Comparison of ENCODE assay signal across 8 cellular contexts in the genomic region with DNA sequence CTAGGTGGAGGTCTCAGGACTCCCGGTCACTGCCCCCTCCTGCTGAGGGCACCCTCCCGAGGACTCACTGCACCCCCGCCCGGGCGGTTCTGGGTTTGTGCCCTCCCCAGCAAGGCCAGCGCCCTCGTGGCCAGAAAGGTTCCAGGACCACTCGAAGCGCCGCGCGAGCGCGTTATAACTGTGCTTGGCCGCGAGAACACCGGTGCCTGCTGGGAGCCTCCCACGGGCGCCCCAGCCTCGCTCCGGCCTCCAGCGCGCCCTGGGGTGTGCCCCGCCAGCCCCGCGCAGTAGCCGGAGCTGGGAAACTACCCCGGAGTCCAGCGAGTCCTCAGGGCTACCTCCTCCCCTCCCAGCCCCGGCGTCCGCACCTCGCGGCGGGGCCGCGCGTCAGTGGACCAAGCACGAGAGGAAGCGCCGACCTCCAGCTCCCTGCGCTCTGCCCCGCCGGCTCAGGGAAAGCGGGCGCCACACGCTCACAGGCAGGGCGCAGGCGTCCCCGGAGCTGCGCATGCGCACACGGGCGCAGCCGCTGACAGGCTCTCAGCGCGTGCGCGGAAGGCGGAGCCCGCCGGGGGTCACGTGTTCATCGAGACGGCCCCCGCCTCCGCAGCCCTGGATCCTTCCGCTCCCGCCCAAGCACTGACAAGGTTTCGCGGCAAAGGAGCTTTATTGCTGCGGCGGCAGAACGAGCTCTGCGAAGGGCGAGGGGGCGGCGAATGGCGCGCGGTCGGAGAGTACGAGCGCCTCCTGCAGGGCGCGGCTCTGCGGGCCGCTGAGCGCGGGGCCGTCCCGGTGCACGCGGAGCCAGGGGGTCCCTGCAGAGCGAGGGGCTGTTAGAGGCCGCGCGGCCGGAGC. TPM values are rescaled to one million over a fixed set of nuclear protein-coding genes. Genes with fewer than 3 reads are reported as not detected.
A peak's percentile ranks its signal among the peaks of the same experiment; 100 is the strongest.
DNase-seq lines count a peak whose midpoint lies in the region; ATAC-seq and TF ChIP-seq lines count a peak whose summit lies in the region.

A gene with protein sequence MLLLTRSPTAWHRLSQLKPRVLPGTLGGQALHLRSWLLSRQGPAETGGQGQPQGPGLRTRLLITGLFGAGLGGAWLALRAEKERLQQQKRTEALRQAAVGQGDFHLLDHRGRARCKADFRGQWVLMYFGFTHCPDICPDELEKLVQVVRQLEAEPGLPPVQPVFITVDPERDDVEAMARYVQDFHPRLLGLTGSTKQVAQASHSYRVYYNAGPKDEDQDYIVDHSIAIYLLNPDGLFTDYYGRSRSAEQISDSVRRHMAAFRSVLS (minus strand): TSS at position 495 of the 855 bp plus-strand sequence. CDS start 1,187 bp downstream, outside the sequence.

- ATAC-seq in GM18909 (IDR thresholded peaks at IDR 0.05; ENCODE audit: poor library complexity, unreplicated experiment) (peak; percentile 47), HG03159 (IDR thresholded peaks at IDR 0.05; ENCODE audit: unreplicated experiment) (peak; percentile 42)

- H3K4me3 ChIP-seq in AG09309 (ENCODE audit: control insufficient read depth, low read depth, low read length), result peak within 1 kb of the TSS; percentile 90

- TF ChIP-seq CTCF in AG09309 (IDR thresholded peaks at IDR 0.05; ENCODE audit: control insufficient read depth, insufficient read depth, low read depth, low read length, missing control alignments), result peak; percentile 45

- DNase-seq in AG09309 (ENCODE audit: low read depth) (peak; percentile 85), NCI-H446 (lab: John Stamatoyannopoulos, UW) (peak; percentile 93 to 98), cerebellum (ENCODE audit: low spot score) (peak; percentile 97), kidney glomerular epithelial cell (lab: John Stamatoyannopoulos, UW) (peak; percentile 93)
- DNase-seq in activated CD4-positive, CD25-positive, alpha-beta regulatory T cell treated with anti-CD3 and anti-CD28 coated beads, Interleukin-2, amount 50 U/mL, for 72 hours, result peak; percentile 98
- peak; percentile 96 to 98 for DNase-seq in stimulated activated CD4-positive, alpha-beta T cell treated with anti-CD3 and anti-CD28 coated beads, Interleukin-15, amount 100 ng/mL, for 48 hours (ENCODE audit: low read depth in 2 of 2)

RNA-seq across cellular contexts. Expression of the gene that starts here (rescaled TPM):
- total RNA-seq in cerebellum, result not detected

Comparison
In these comparisons a context has a peak if more than half of its experiments do, and no peak if none do; other contexts are left out.
1. Peak in every context shown above with its lines: DNase-seq, ATAC-seq and H3K4me3 ChIP-seq.
2. Peak in DNase-seq in cerebellum; RNA of the gene not detected or under 1 TPM.